ENCODE assay signal across 1 cellular context in genomic region chr16:56986361-56986760, GRCh38.
TF ChIP-seq lines count a peak whose summit lies in the region.

No MANE protein-coding gene starts in this region.

TF ChIP-seq in HepG2, 621 proteins besides CTCF, POLR2A, EP300 and RAD21 (continued from another document):
- TF ChIP-seq TEAD3 (CRISPR knock-in tag; optimal IDR thresholded peaks at IDR 0.05; ENCODE audit: borderline replicate concordance) (peak; percentile 8), GTF3A (CRISPR knock-in tag; conservative IDR thresholded peaks at IDR 0.05) (no peak), RELA (CRISPR knock-in tag; IDR thresholded peaks at IDR 0.05) (0 out of 2 replicates have a peak, but pooled peaks have one; percentile 56), HMG20A (CRISPR knock-in tag; IDR thresholded peaks at IDR 0.05; ENCODE audit: borderline replicate concordance) (peak; percentile 19; the same call in 1 of the 2 replicates), ZNF747 (CRISPR knock-in tag; IDR thresholded peaks at IDR 0.05; ENCODE audit: borderline replicate concordance) (no peak), SALL1 (CRISPR knock-in tag; IDR thresholded peaks at IDR 0.05) (peak; percentile 53; the same call in 1 of the 2 replicates), RAD51 (IDR thresholded peaks at IDR 0.05; ENCODE audit: borderline replicate concordance) (no peak), SIX4 (CRISPR knock-in tag; IDR thresholded peaks at IDR 0.05) (no peak), ZSCAN29 (CRISPR knock-in tag; conservative IDR thresholded peaks at IDR 0.05) (no peak), ZNF619 (CRISPR knock-in tag; IDR thresholded peaks at IDR 0.05) (no peak), TFAP4 (IDR thresholded peaks at IDR 0.05; ENCODE audit: borderline replicate concordance, low read depth) (peak; percentile 66; the same call in 1 of the 2 replicates), ONECUT2 (CRISPR knock-in tag; IDR thresholded peaks at IDR 0.05) (no peak), ZNF572 (CRISPR knock-in tag; IDR thresholded peaks at IDR 0.05) (no peak), MIER3 (CRISPR knock-in tag; IDR thresholded peaks at IDR 0.05; ENCODE audit: borderline replicate concordance) (peak; percentile 45; the same call in 1 of the 2 replicates), STAG1 (CRISPR knock-in tag; IDR thresholded peaks at IDR 0.05) (0 out of 2 replicates have a peak, but pooled peaks have one; percentile 2), YEATS4 (CRISPR knock-in tag; IDR thresholded peaks at IDR 0.05; ENCODE audit: borderline replicate concordance) (no peak), SPEN (CRISPR knock-in tag; IDR thresholded peaks at IDR 0.05; ENCODE audit: low read depth) (no peak), MXD4 (CRISPR knock-in tag; IDR thresholded peaks at IDR 0.05) (0 out of 2 replicates have a peak, but pooled peaks have one; percentile 33), TBX2 (CRISPR knock-in tag; IDR thresholded peaks at IDR 0.05; ENCODE audit: borderline replicate concordance) (peak; percentile 68; the same call in 1 of the 2 replicates), ZNF556 (CRISPR knock-in tag; IDR thresholded peaks at IDR 0.05; ENCODE audit: borderline replicate concordance) (no peak), ETV5 (CRISPR knock-in tag; IDR thresholded peaks at IDR 0.05; ENCODE audit: borderline replicate concordance) (peak; percentile 63; the same call in 1 of the 2 replicates), KAT8 (CRISPR knock-in tag; IDR thresholded peaks at IDR 0.05) (peak; percentile 45; the same call in 1 of the 2 replicates), CBX1 (IDR thresholded peaks at IDR 0.05; ENCODE audit: low read depth) (no peak), TFE3 (CRISPR knock-in tag; IDR thresholded peaks at IDR 0.05) (peak; percentile 25; the same call in 1 of the 2 replicates), ZNF264 (CRISPR knock-in tag; IDR thresholded peaks at IDR 0.05) (peak; percentile 30; the same call in 1 of the 2 replicates), THAP7 (CRISPR knock-in tag; IDR thresholded peaks at IDR 0.05) (no peak), ARID3A (IDR thresholded peaks at IDR 0.05; ENCODE audit: low read depth, low read length) (no peak), ZNF691 (CRISPR knock-in tag; IDR thresholded peaks at IDR 0.05; ENCODE audit: borderline replicate concordance, low read depth) (0 out of 2 replicates have a peak, but pooled peaks have one; percentile 24), MED8 (CRISPR knock-in tag; IDR thresholded peaks at IDR 0.05; ENCODE audit: insufficient replicate concordance) (no peak), DRAP1 (CRISPR knock-in tag; IDR thresholded peaks at IDR 0.05) (peak; percentile 25; the same call in 1 of the 2 replicates), HDAC1 (CRISPR knock-in tag; IDR thresholded peaks at IDR 0.05) (peak; percentile 66; the same call in 1 of the 2 replicates), HNF1A (IDR thresholded peaks at IDR 0.05; ENCODE audit: low read depth) (no peak), HNF1A (CRISPR knock-in tag; IDR thresholded peaks at IDR 0.05; ENCODE audit: borderline replicate concordance) (no peak), ZNF121 (CRISPR knock-in tag; IDR thresholded peaks at IDR 0.05) (no peak), NR2F6 (IDR thresholded peaks at IDR 0.05) (no peak), NR2F6 (CRISPR knock-in tag; IDR thresholded peaks at IDR 0.05) (peak; percentile 65), CREM (IDR thresholded peaks at IDR 0.05) (no peak), CREM (CRISPR knock-in tag; IDR thresholded peaks at IDR 0.05) (no peak), KLF16 (CRISPR knock-in tag; IDR thresholded peaks at IDR 0.05) (no peak), BRCA1 (CRISPR knock-in tag; IDR thresholded peaks at IDR 0.05) (0 out of 2 replicates have a peak, but pooled peaks have one; percentile 26), PRDM10 (CRISPR knock-in tag; IDR thresholded peaks at IDR 0.05; ENCODE audit: low read depth) (no peak), PITX1 (CRISPR knock-in tag; IDR thresholded peaks at IDR 0.05) (peak; percentile 62; the same call in 1 of the 2 replicates), TEAD2 (CRISPR knock-in tag; IDR thresholded peaks at IDR 0.05) (no peak)
